ENCODE assay signal across 1 cellular context in the genomic region with DNA sequence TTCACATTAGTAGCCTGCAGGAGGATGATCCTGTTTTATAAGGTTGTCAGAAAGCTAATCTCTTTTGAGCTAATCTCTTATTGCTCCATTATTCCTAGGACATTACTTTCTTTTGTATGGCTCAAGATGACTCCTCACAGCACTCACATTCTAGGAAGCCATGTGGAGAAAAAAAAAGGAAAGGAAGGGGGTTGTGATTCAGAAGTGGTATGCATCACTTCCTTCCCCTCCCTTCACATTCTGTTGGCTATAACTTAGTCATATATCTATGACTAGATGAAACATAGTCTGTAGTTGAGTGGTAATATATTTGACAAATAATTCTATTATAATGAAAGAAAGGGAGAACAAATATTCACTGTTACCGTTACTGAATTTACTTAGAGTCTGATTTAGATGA.
TF ChIP-seq lines count a peak whose summit lies in the region.

No MANE protein-coding gene starts in this region.

TF ChIP-seq in SK-N-SH treated with all-trans-retinoic acid at 6 μM for 48 hours, 23 proteins besides CTCF, POLR2A, EP300 and RAD21 (continued from another document):
- TF ChIP-seq, protein P1, sequence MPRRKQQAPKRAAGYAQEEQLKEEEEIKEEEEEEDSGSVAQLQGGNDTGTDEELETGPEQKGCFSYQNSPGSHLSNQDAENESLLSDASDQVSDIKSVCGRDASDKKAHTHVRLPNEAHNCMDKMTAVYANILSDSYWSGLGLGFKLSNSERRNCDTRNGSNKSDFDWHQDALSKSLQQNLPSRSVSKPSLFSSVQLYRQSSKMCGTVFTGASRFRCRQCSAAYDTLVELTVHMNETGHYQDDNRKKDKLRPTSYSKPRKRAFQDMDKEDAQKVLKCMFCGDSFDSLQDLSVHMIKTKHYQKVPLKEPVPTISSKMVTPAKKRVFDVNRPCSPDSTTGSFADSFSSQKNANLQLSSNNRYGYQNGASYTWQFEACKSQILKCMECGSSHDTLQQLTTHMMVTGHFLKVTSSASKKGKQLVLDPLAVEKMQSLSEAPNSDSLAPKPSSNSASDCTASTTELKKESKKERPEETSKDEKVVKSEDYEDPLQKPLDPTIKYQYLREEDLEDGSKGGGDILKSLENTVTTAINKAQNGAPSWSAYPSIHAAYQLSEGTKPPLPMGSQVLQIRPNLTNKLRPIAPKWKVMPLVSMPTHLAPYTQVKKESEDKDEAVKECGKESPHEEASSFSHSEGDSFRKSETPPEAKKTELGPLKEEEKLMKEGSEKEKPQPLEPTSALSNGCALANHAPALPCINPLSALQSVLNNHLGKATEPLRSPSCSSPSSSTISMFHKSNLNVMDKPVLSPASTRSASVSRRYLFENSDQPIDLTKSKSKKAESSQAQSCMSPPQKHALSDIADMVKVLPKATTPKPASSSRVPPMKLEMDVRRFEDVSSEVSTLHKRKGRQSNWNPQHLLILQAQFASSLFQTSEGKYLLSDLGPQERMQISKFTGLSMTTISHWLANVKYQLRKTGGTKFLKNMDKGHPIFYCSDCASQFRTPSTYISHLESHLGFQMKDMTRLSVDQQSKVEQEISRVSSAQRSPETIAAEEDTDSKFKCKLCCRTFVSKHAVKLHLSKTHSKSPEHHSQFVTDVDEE (CRISPR knock-in tag; IDR thresholded peaks at IDR 0.05): no peak
- TF ChIP-seq, protein P2, sequence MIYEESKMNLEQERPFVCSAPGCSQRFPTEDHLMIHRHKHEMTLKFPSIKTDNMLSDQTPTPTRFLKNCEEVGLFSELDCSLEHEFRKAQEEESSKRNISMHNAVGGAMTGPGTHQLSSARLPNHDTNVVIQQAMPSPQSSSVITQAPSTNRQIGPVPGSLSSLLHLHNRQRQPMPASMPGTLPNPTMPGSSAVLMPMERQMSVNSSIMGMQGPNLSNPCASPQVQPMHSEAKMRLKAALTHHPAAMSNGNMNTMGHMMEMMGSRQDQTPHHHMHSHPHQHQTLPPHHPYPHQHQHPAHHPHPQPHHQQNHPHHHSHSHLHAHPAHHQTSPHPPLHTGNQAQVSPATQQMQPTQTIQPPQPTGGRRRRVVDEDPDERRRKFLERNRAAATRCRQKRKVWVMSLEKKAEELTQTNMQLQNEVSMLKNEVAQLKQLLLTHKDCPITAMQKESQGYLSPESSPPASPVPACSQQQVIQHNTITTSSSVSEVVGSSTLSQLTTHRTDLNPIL (CRISPR knock-in tag; IDR thresholded peaks at IDR 0.05; ENCODE audit: low read depth): no peak
- TF ChIP-seq TOX (CRISPR knock-in tag; IDR thresholded peaks at IDR 0.05; ENCODE audit: borderline replicate concordance) (no peak), ZNF70 (CRISPR knock-in tag; IDR thresholded peaks at IDR 0.05) (no peak), ESRRG (CRISPR knock-in tag; IDR thresholded peaks at IDR 0.05) (no peak), CSDC2 (CRISPR knock-in tag; IDR thresholded peaks at IDR 0.05) (no peak), GLIS3 (CRISPR knock-in tag; IDR thresholded peaks at IDR 0.05) (no peak), ZNF565 (CRISPR knock-in tag; conservative IDR thresholded peaks at IDR 0.05; ENCODE audit: low read depth) (no peak), ZC3H10 (CRISPR knock-in tag; IDR thresholded peaks at IDR 0.05) (no peak), ZFP3 (CRISPR knock-in tag; IDR thresholded peaks at IDR 0.05) (no peak), BACH2 (CRISPR knock-in tag; IDR thresholded peaks at IDR 0.05; ENCODE audit: borderline replicate concordance) (no peak)
- TF ChIP-seq, protein P3, sequence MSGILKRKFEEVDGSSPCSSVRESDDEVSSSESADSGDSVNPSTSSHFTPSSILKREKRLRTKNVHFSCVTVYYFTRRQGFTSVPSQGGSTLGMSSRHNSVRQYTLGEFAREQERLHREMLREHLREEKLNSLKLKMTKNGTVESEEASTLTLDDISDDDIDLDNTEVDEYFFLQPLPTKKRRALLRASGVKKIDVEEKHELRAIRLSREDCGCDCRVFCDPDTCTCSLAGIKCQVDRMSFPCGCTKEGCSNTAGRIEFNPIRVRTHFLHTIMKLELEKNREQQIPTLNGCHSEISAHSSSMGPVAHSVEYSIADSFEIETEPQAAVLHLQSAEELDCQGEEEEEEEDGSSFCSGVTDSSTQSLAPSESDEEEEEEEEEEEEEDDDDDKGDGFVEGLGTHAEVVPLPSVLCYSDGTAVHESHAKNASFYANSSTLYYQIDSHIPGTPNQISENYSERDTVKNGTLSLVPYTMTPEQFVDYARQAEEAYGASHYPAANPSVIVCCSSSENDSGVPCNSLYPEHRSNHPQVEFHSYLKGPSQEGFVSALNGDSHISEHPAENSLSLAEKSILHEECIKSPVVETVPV (CRISPR knock-in tag; IDR thresholded peaks at IDR 0.05): no peak
